In genomic region chr9:113221003-113221799, GRCh38 we compare ENCODE assay signal across 8 cellular contexts. TPM values are rescaled to one million over a fixed set of nuclear protein-coding genes. Genes with fewer than 3 reads are reported as not detected.
DNase-seq lines count a peak whose midpoint lies in the region; ATAC-seq and TF ChIP-seq lines count a peak whose summit lies in the region.

TSS of gene FKBP15 (minus strand) at chr9:113221277. CDS start at chr9:113221243, 34 bp downstream.
TSS of gene SLC31A1 (plus strand) at chr9:113221544. CDS start at chr9:113256149, 34,605 bp downstream.

- peaks cover 37% of the 10 kb centered on the region for H3K4me1 Mint-ChIP-seq in activated T-cell treated with anti-CD3 and anti-CD28 coated beads, Interleukin-2, amount 50 U/mL, for 4 hours (ENCODE audit: low read depth)

- no peaks in the 10 kb centered on the region; the same call in 1 of the 2 replicates for H3F3A ChIP-seq in PC-9 (ENCODE audit: insufficient read depth, low read depth)

- peak within 1 kb of the TSS; percentile 97 for H3K4me3 Mint-ChIP-seq in activated T-cell treated with anti-CD3 and anti-CD28 coated beads, Interleukin-2, amount 50 U/mL, for 4 hours

- peaks cover 29% of the 10 kb centered on the region for H3K4me1 ChIP-seq in PC-9 (replicated peaks; ENCODE audit: insufficient read depth)
- H3K4me1 ChIP-seq in esophagus (ENCODE audit: control insufficient read depth in 2 of 2, insufficient read depth in 2 of 2, low read length in 1 of 2): peaks cover 4 to 5% of the 10 kb centered on the region in 2 donors
- peaks cover 27% of the 10 kb centered on the region for H3K4me1 ChIP-seq in muscle layer of colon (ENCODE audit: insufficient read depth, low read length)

- H3K36me3 ChIP-seq in PC-9 (ENCODE audit: low read depth): peaks cover 4% of the 10 kb centered on the region; the same call in 1 of the 2 replicates
- no peaks in the 10 kb centered on the region for H3K36me3 ChIP-seq in esophagus (ENCODE audit: control insufficient read depth in 2 of 2, insufficient read depth in 2 of 2, low read length in 1 of 2)
- H3K36me3 ChIP-seq in muscle layer of colon (ENCODE audit: insufficient read depth, low read length): peaks cover 8% of the 10 kb centered on the region

- peaks cover 4% of the 10 kb centered on the region for H3K36me3 Mint-ChIP-seq in activated T-cell treated with anti-CD3 and anti-CD28 coated beads, Interleukin-2, amount 50 U/mL, for 4 hours (ENCODE audit: insufficient read depth)

- no peaks in the 10 kb centered on the region for H3K9me3 ChIP-seq in PC-9 (ENCODE audit: insufficient read depth, low read depth)
- no peaks in the 10 kb centered on the region for H3K9me3 ChIP-seq in esophagus (ENCODE audit: control insufficient read depth in 2 of 2, insufficient read depth in 1 of 2, low read depth in 1 of 2, low read length in 1 of 2)
- H3K9me3 ChIP-seq in muscle layer of colon (ENCODE audit: low read length): no peaks in the 10 kb centered on the region

- POLR2A ChIA-PET in PC-9 (lab: Charles Lee; ENCODE audit: unreplicated experiment): interaction anchor here (0.6 to 1.1 kb wide), 9 partner anchors 16 to 467 kb away, joined by 3 to 7 read pairs (median 3); partner anchors contain the start of genes C9orf43, CDC26, POLE3 and PRPF4

- intact Hi-C loops in PC-9 (cut with micrococcal nuclease; ENCODE audit: unreplicated experiment): loop anchor here (1.0 to 5.0 kb wide), 4 partner anchors 54 to 361 kb away; partner anchors contain the start of genes C9orf43, CDC26, POLE3 and PRPF4

- WGBS in esophagus, 2 donors: 1% methylated on average over 65 of the region's 65 CpGs

- peak; percentile 96 for DNase-seq in DMS153 (lab: John Stamatoyannopoulos, UW)
- DNase-seq in Jurkat, Clone E6-1 (ENCODE audit: low read depth, low spot score): peak; percentile 96
- peak; percentile 95 to 99 for DNase-seq in PC-9
- peak; percentile 96 for DNase-seq in activated T-cell treated with anti-CD3 and anti-CD28 coated beads, Interleukin-2, amount 50 U/mL, for 4 hours
- peak; percentile 91 for DNase-seq in stimulated activated CD8-positive, alpha-beta memory T cell treated with anti-CD3 and anti-CD28 coated beads, Interleukin-7, amount 100 ng/mL, for 24 hours (ENCODE audit: low read depth)

- no peaks in the 10 kb centered on the region for H3K9me3 Mint-ChIP-seq in activated T-cell treated with anti-CD3 and anti-CD28 coated beads, Interleukin-2, amount 50 U/mL, for 4 hours

- no peaks in the 10 kb centered on the region for H3K9me2 ChIP-seq in PC-9 (ENCODE audit: insufficient read depth)

- no peak for TF ChIP-seq CTCF in PC-9 (conservative IDR thresholded peaks at IDR 0.05)

- H3K27me3 Mint-ChIP-seq in activated T-cell treated with anti-CD3 and anti-CD28 coated beads, Interleukin-2, amount 50 U/mL, for 4 hours (ENCODE audit: low read depth): no peaks in the 10 kb centered on the region

- H3K4me3 ChIP-seq in Jurkat, Clone E6-1 (ENCODE audit: low read length): peak within 1 kb of the TSS; percentile 99
- H3K4me3 ChIP-seq in PC-9 (peak within 1 kb of the TSS; percentile 79), esophagus (ENCODE audit: low read depth in 1 of 2, low read length in 2 of 2) (peak within 1 kb of the TSS; percentile 84 to 91), muscle layer of colon (ENCODE audit: low read depth in 1 of 2, low read length in 2 of 2) (peak within 1 kb of the TSS; percentile 79 to 88)

- H3K27me3 ChIP-seq in PC-9 (ENCODE audit: insufficient read depth, low read depth) (no peaks in the 10 kb centered on the region), esophagus (ENCODE audit: control insufficient read depth in 1 of 2, insufficient read depth in 2 of 2, low read length in 2 of 2) (no peaks in the 10 kb centered on the region), muscle layer of colon (ENCODE audit: control insufficient read depth in 1 of 2, insufficient read depth in 2 of 2, low read length in 2 of 2) (no peaks in the 10 kb centered on the region)

- H3K9ac ChIP-seq in muscle layer of colon (ENCODE audit: low read length): peak within 1 kb of the TSS; percentile 70

- peak; percentile 83 for ATAC-seq in GM21619 (IDR thresholded peaks at IDR 0.05; ENCODE audit: unreplicated experiment)
- peak; percentile 97 to 99 for ATAC-seq in activated T-cell treated with anti-CD3 and anti-CD28 coated beads, Interleukin-2, amount 50 U/mL, for 4 hours

- peak within 1 kb of the TSS; percentile 99 for H2AFZ ChIP-seq in PC-9

- CTCF ChIA-PET in PC-9 (lab: Charles Lee): interaction anchor here (0.6 to 2.2 kb wide), 6 partner anchors 49 to 887 kb away, joined by 3 to 9 read pairs (median 4); partner anchors contain the start of genes CDC26 and PRPF4

- H3K79me2 ChIP-seq in PC-9 (ENCODE audit: low read depth): peaks cover 60% of the 10 kb centered on the region

- no TSS peak for BruUV-seq in PC-9 (replicated peaks; lab: Mats Ljungman, UMichigan)

- peak within 1 kb of the TSS; percentile 100 for H3K4me2 ChIP-seq in PC-9

- H3K27ac ChIP-seq in PC-9 (peak within 1 kb of the TSS; percentile 51), esophagus (ENCODE audit: low read depth in 2 of 2, low read length in 1 of 2) (peak within 1 kb of the TSS; percentile 78 to 88), muscle layer of colon (ENCODE audit: low read depth, low read length) (peak within 1 kb of the TSS; percentile 76)

- H4K20me1 ChIP-seq in PC-9 (ENCODE audit: insufficient read depth): no peaks in the 10 kb centered on the region

RNA-seq across cellular contexts. Expression of gene FKBP15, which starts in this region (rescaled TPM):
- polyA plus RNA-seq in Jurkat, Clone E6-1 (2012; ENCODE audit: insufficient read depth, insufficient read length): 24.1 TPM
- 23.3 and 33.5 TPM in 2 replicates for total RNA-seq in PC-9 (2021)
- total RNA-seq in activated T-cell treated with anti-CD3 and anti-CD28 coated beads, Interleukin-2, amount 50 U/mL, for 4 hours: 10 to 100 TPM; 23.8 to 25.9 (median 24.2) TPM
- polyA plus RNA-seq in esophagus: 10 to 100 TPM; 10.5 to 11.6 TPM

RNA-seq across cellular contexts. Expression of gene SLC31A1, which starts in this region (rescaled TPM):
- polyA plus RNA-seq in Jurkat, Clone E6-1 (2012; ENCODE audit: insufficient read depth, insufficient read length): 13.2 TPM
- 24.9 and 27.2 TPM in 2 replicates for total RNA-seq in PC-9 (2021)
- total RNA-seq in activated T-cell treated with anti-CD3 and anti-CD28 coated beads, Interleukin-2, amount 50 U/mL, for 4 hours: 10 to 100 TPM in 2 of 3 donors, 1 to 10 TPM in 1; 9.8 to 14.5 (median 14.2) TPM
- polyA plus RNA-seq in esophagus: 10 to 100 TPM in 1 of 2 donors, 1 to 10 TPM in 1; 5.4 to 10.4 TPM

Comparison
In these comparisons a context has a peak if more than half of its experiments do, and no peak if none do; other contexts are left out.
1. Peak in every context shown above with its lines: DNase-seq, ATAC-seq, H3K4me3 ChIP-seq and H3K27ac ChIP-seq.